In the genomic region with DNA sequence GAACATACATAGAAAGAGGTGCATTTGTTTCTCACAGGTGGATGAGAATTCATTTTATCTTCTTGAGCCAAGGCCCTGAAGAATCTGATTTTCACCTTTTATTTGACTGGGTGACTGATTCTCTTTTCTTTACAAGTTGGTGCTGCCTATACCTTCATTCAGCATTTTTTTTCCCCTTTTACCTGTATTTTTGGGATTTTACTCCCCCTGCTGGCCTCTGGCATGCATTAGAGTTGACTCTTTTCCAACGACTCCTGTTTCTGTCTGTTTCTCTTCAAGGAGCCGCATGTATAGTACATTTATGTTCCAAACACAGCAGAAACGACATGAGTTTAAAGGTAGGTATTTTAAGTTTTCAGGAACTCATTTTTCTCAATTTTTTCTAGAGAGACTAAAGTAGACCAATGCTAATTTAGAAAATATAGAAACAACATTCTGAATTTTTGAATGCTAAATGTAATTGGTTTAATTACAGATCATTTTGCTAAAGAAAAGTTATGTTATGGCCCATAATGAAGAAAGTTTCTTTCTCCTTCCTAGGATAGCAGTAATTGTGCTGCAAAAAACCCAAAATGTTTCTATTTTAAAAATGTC, we compare ENCODE assay signal across 9 cellular contexts.
DNase-seq lines count a peak whose midpoint lies in the region; ATAC-seq, FAIRE-seq and TF ChIP-seq lines count a peak whose summit lies in the region.
"Had no signal": no experiment of that assay in that cellular context is flagged by ENCODE, and none has a peak within 500 bp of the region (broad histone marks: within the 10 kb centered on the region; RNA-seq: fewer than 3 reads in every experiment).

No MANE protein-coding gene starts in this region.

- H3K4me1 Mint-ChIP-seq in MCF 10A (ENCODE audit: insufficient read depth, unreplicated experiment), result no peaks in the 10 kb centered on the region

- H3K27ac ChIP-seq in keratinocyte (ENCODE audit: control insufficient read depth, insufficient read depth, low read length) (no peak overlapping the region), testis (no peak overlapping the region)

- peak overlapping the region; percentile 25 for H2AFZ ChIP-seq in keratinocyte (ENCODE audit: control insufficient read depth, low read length)

- TF ChIP-seq CTCF in BJ (IDR thresholded peaks at IDR 0.05; ENCODE audit: insufficient read depth, low read depth, low read length) (peak; percentile 85), MCF 10A (IDR thresholded peaks at IDR 0.05; ENCODE audit: unreplicated experiment) (peak; percentile 74), keratinocyte (optimal IDR thresholded peaks at IDR 0.05 in 1 of 3, IDR thresholded peaks at IDR 0.05 in 1 of 3, conservative IDR thresholded peaks at IDR 0.05 in 1 of 3; ENCODE audit: extremely low read depth in 1 of 3, insufficient read depth in 2 of 3, low read length in 3 of 3) (peak; percentile 46 to 76 (median 73)), testis (IDR thresholded peaks at IDR 0.05) (peak; percentile 54 to 71 (median 61))

- H3K9ac ChIP-seq in keratinocyte (ENCODE audit: control insufficient read depth, extremely low read depth, insufficient read depth, low read length), result no peak overlapping the region

- dilution Hi-C loops in keratinocyte (cut with MboI; ENCODE audit: extremely low pct_ligation_motif_present, low sequenced_read_pairs), result no loop called here

- no peaks in the 10 kb centered on the region for H3K36me3 Mint-ChIP-seq in MCF 10A (ENCODE audit: insufficient read depth, unreplicated experiment)

- POLR2A ChIA-PET in BJ (lab: Charles Lee), result interaction anchor here (0.6 kb wide), 1 partner anchor 576 kb away, joined by 8 read pairs; no protein-coding TSS in a partner anchor
- POLR2A ChIA-PET in MCF 10A (lab: Yijun Ruan, JAX), result interaction anchor here (0.7 kb wide), 1 partner anchor 642 kb away, joined by 3 read pairs; no protein-coding TSS in a partner anchor

- H3K27me3 ChIP-seq in BJ (ENCODE audit: control insufficient read depth, insufficient read depth, low read length) (no peaks in the 10 kb centered on the region), keratinocyte (ENCODE audit: control insufficient read depth, extremely low read depth, insufficient read depth, low read length) (no peaks in the 10 kb centered on the region), testis (no peaks in the 10 kb centered on the region)

- TF ChIP-seq POLR2A in testis (IDR thresholded peaks at IDR 0.05) (no peak), GM18505 (IDR thresholded peaks at IDR 0.05; ENCODE audit: borderline replicate concordance, extremely low read depth, insufficient read depth, insufficient read length) (no peak)

- ATAC-seq in GM18499 (IDR thresholded peaks at IDR 0.05; ENCODE audit: insufficient read depth, unreplicated experiment), result peak; percentile 76
- no peak for ATAC-seq in GM18505 (IDR thresholded peaks at IDR 0.05; ENCODE audit: unreplicated experiment)

- peak; percentile 64 for FAIRE-seq in keratinocyte (lab: Jason Lieb, UNC)

- no peaks in the 10 kb centered on the region for H4K20me1 ChIP-seq in keratinocyte (ENCODE audit: control insufficient read depth, extremely low read depth, insufficient read depth, low read length)

- H3K4me3 Mint-ChIP-seq in MCF 10A (ENCODE audit: unreplicated experiment), result no peak overlapping the region
- H3K4me3 Mint-ChIP-seq: naive thymus-derived CD8-positive, alpha-beta T cell had no signal

- H3K9me3 Mint-ChIP-seq in MCF 10A (ENCODE audit: unreplicated experiment), result peaks cover 6% of the 10 kb centered on the region

- no peaks in the 10 kb centered on the region for H3K27me3 Mint-ChIP-seq in MCF 10A (ENCODE audit: insufficient read depth, unreplicated experiment)

- no peak for DNase-seq in BJ (ENCODE audit: low read depth)
- DNase-seq in HS-5 (ENCODE audit: low read depth), result peak; percentile 42
- DNase-seq in NOMO-1 treated with dmso at 0.1 percent for 144 hours (lab: John Stamatoyannopoulos, UW; ENCODE audit: unreplicated experiment), result peak; percentile 49
- DNase-seq in MCF 10A (ENCODE audit: unreplicated experiment), result peak; percentile 78
- no peak for DNase-seq in keratinocyte (ENCODE audit: low read depth, low spot score)
- DNase-seq in testis, result peak; percentile 30

- no peak overlapping the region for H3K4me2 ChIP-seq in keratinocyte (ENCODE audit: control insufficient read depth, extremely low read depth, insufficient read depth, low read depth, low read length)

- no TSS peak for BruUV-seq in MCF 10A (replicated peaks; lab: Mats Ljungman, UMichigan)

- H3K9me3 ChIP-seq in keratinocyte (ENCODE audit: control insufficient read depth, low read depth, low read length) (no peaks in the 10 kb centered on the region), testis (no peaks in the 10 kb centered on the region)

- CTCF ChIA-PET in BJ (lab: Yijun Ruan, JAX), result interaction anchor here (0.6 to 7.1 kb wide), 17 partner anchors 11 to 665 kb away, joined by 3 to 39 read pairs (median 4); no protein-coding TSS in a partner anchor
- CTCF ChIA-PET in MCF 10A (lab: Yijun Ruan, JAX), result interaction anchor here (0.6 to 2.1 kb wide), 26 partner anchors 12 to 1074 kb away, joined by 3 to 18 read pairs (median 4); no protein-coding TSS in a partner anchor

- H3K36me3 ChIP-seq in BJ (ENCODE audit: control insufficient read depth, insufficient read depth, low read length) (no peaks in the 10 kb centered on the region), keratinocyte (ENCODE audit: control insufficient read depth in 2 of 2, extremely low read depth in 1 of 2, insufficient read depth in 2 of 2, low read length in 2 of 2) (no peaks in the 10 kb centered on the region), testis (ENCODE audit: low read depth, missing control alignments) (no peaks in the 10 kb centered on the region)

- no peaks in the 10 kb centered on the region for H3K9me1 ChIP-seq in keratinocyte (ENCODE audit: control insufficient read depth, extremely low read depth, insufficient read depth, low read length)

- H3K79me2 ChIP-seq in keratinocyte (ENCODE audit: control insufficient read depth, insufficient read depth, low read length), result no peaks in the 10 kb centered on the region

- intact Hi-C loops in MCF 10A (cut with micrococcal nuclease), result loop anchor here (1.0 to 10.0 kb wide), 6 partner anchors 281 to 1454 kb away; no protein-coding TSS in a partner anchor
- intact Hi-C loops in testis (cut with DNase I; ENCODE audit: low total_unique reads), result no loop called here

- whole genome bisulfite sequencing in testis, 2 donors, result 36 to 38% methylated on average over 3 of the region's 3 CpGs

- no peaks in the 10 kb centered on the region for H3K4me1 ChIP-seq in keratinocyte (ENCODE audit: control insufficient read depth, extremely low read depth, insufficient read depth, low read length)
- H3K4me1 ChIP-seq in testis, result no peaks in the 10 kb centered on the region

- no peak overlapping the region for H3K27ac Mint-ChIP-seq in MCF 10A (ENCODE audit: low read depth, unreplicated experiment)
- H3K27ac Mint-ChIP-seq: naive thymus-derived CD8-positive, alpha-beta T cell had no signal

- H3K4me3 ChIP-seq in BJ (ENCODE audit: low read depth, low read length) (no peak overlapping the region), keratinocyte (ENCODE audit: control insufficient read depth in 2 of 3, extremely low read depth in 1 of 3, insufficient read depth in 2 of 3, low read depth in 1 of 3, low read length in 3 of 3) (no peak overlapping the region), testis (no peak overlapping the region)

Comparison
In these comparisons a context has a peak if more than half of its experiments do, and no peak if none do; other contexts are left out.
1. DNase-seq: peak in HS-5 (single experiment), NOMO-1 treated with dmso at 0.1 percent for 144 hours (single experiment), MCF 10A (single experiment) and testis (single experiment); none in BJ (single experiment) and keratinocyte (single experiment).
2. Peak in every context shown above with its lines, with median percentiles within 50 percentile points of each other: CTCF ChIP-seq.